15 cellular contexts compared by ENCODE assay signal in the genomic region with DNA sequence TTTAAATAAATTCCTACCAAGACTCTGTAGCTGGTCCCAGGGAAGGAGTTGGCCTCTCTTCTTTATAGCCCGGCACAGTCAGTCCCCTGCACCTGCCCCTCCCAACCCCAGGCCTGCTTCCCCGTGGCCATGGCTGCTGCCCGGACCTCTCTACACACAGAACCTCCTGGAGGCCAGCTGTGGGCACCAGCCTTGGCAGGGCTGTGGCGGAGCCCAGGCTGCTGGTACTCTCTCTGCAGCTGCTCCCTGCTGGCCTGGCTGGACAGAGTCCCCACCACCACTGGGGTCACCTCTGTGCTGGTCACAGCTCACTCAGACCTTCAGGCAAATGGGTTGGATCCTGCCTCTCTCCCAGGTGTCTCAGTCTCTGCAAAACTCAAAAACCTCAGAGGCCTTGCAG.
DNase-seq lines count a peak whose midpoint lies in the region; ATAC-seq and TF ChIP-seq lines count a peak whose summit lies in the region.
"Had no signal": no experiment of that assay in that cellular context is flagged by ENCODE, and none has a peak within 500 bp of the region (broad histone marks: within the 10 kb centered on the region; RNA-seq: fewer than 3 reads in every experiment).

No MANE protein-coding gene starts in this region.

- 72 to 82% methylated on average over 4 of the region's 4 CpGs for whole genome bisulfite sequencing in thyroid gland, 2 donors

- no peak overlapping the region for H3K4me3 Mint-ChIP-seq in T-helper 1 cell treated with Interleukin-12 subunit alpha and Interleukin-12 subunit beta and Interleukin-4 antibody, amounts not matched to agents 30 μg/mL and 1 μg/mL, for 36 hours
- no peak overlapping the region for H3K4me3 Mint-ChIP-seq in chondrocyte (ENCODE audit: unreplicated experiment)

- no peaks in the 10 kb centered on the region for H3K36me3 Mint-ChIP-seq in T-helper 1 cell treated with Interleukin-12 subunit alpha and Interleukin-12 subunit beta and Interleukin-4 antibody, amounts not matched to agents 30 μg/mL and 1 μg/mL, for 36 hours (ENCODE audit: low read depth)
- H3K36me3 Mint-ChIP-seq in chondrocyte (ENCODE audit: low read depth): no peaks in the 10 kb centered on the region

- no peaks in the 10 kb centered on the region for H3K9me3 Mint-ChIP-seq in T-helper 1 cell treated with Interleukin-12 subunit alpha and Interleukin-12 subunit beta and Interleukin-4 antibody, amounts not matched to agents 30 μg/mL and 1 μg/mL, for 36 hours
- no peaks in the 10 kb centered on the region for H3K9me3 Mint-ChIP-seq in chondrocyte (ENCODE audit: low read depth)

- no peak for ATAC-seq in HG02678 (IDR thresholded peaks at IDR 0.05; ENCODE audit: unreplicated experiment)

- DNase-seq in T-helper 1 cell (no peak), chondrocyte (ENCODE audit: low spot score) (no peak), lung microvascular endothelial cell (ENCODE audit: low read depth in 2 of 2) (peak; percentile 28), thyroid gland (no peak), GOT3 (lab: John Stamatoyannopoulos, UW) (no peak)
- no peak for DNase-seq in stimulated activated CD4-positive, alpha-beta T cell treated with anti-CD3 and anti-CD28 coated beads, Interleukin-4, amount 100 ng/mL, for 24 hours
- DNase-seq: activated CD4-positive, alpha-beta T cell treated with anti-CD3 and anti-CD28 coated beads for 4 hours; kidney; NCI-H1417; NCI-H526; stimulated activated CD4-positive, alpha-beta T cell treated with anti-CD3 and anti-CD28 coated beads, Interleukin-2, amount 100 ng/mL, for 48 hours had no signal

- no peaks in the 10 kb centered on the region for H3K27me3 Mint-ChIP-seq in T-helper 1 cell treated with Interleukin-12 subunit alpha and Interleukin-12 subunit beta and Interleukin-4 antibody, amounts not matched to agents 30 μg/mL and 1 μg/mL, for 36 hours (ENCODE audit: low read depth)
- H3K27me3 Mint-ChIP-seq in chondrocyte (ENCODE audit: low read depth): no peaks in the 10 kb centered on the region

- no peak for TF ChIP-seq POLR2A in thyroid gland (IDR thresholded peaks at IDR 0.05)

- peak overlapping the region in 2 of 3 donors; percentile 10 to 81 for H3K27ac ChIP-seq in thyroid gland

- peaks cover 28% of the 10 kb centered on the region for H3K4me1 Mint-ChIP-seq in T-helper 1 cell treated with Interleukin-12 subunit alpha and Interleukin-12 subunit beta and Interleukin-4 antibody, amounts not matched to agents 30 μg/mL and 1 μg/mL, for 36 hours (ENCODE audit: low read depth)
- H3K4me1 Mint-ChIP-seq in chondrocyte (ENCODE audit: low read depth): peaks cover 38% of the 10 kb centered on the region

- peaks cover 6 to 8% of the 10 kb centered on the region in 2 donors for H3K36me3 ChIP-seq in thyroid gland

- H3K4me3 ChIP-seq in thyroid gland (replicated peaks in 1 of 3): no peak overlapping the region
- H3K4me3 ChIP-seq: HAP-1, SK-N-MC had no signal

- peaks cover 31 to 54% of the 10 kb centered on the region in 2 donors for H3K4me1 ChIP-seq in thyroid gland
- H3K4me1 ChIP-seq: HAP-1 had no signal

- intact Hi-C loops in thyroid gland (cut with DNase I): loop anchor here (5.0 kb wide), 1 partner anchor 69 kb away; a partner anchor contains a TSS

- TF ChIP-seq CTCF in chondrocyte (IDR thresholded peaks at IDR 0.05) (no peak), thyroid gland (IDR thresholded peaks at IDR 0.05) (no peak)

- no peaks in the 10 kb centered on the region for H3K27me3 ChIP-seq in thyroid gland

- no peaks in the 10 kb centered on the region for H3K9me3 ChIP-seq in thyroid gland
- H3K9me3 ChIP-seq: HAP-1 had no signal

- peak overlapping the region; percentile 26 for H3K27ac Mint-ChIP-seq in T-helper 1 cell treated with Interleukin-12 subunit alpha and Interleukin-12 subunit beta and Interleukin-4 antibody, amounts not matched to agents 30 μg/mL and 1 μg/mL, for 36 hours
- peak overlapping the region; percentile 74 for H3K27ac Mint-ChIP-seq in chondrocyte (ENCODE audit: unreplicated experiment)

Comparison
In these comparisons a context has a peak if more than half of its experiments do, and no peak if none do; other contexts are left out.
1. DNase-seq: peak in lung microvascular endothelial cell (2 of 2); none in T-helper 1 cell (0 of 5), chondrocyte (single experiment), thyroid gland (0 of 2), stimulated activated CD4-positive, alpha-beta T cell treated with anti-CD3 and anti-CD28 coated beads, Interleukin-4, amount 100 ng/mL, for 24 hours (single experiment) and GOT3 (single experiment).